ENCODE assay signal across 1 cellular context in genomic region chr12:132432721-132433577, GRCh38.
TF ChIP-seq lines count a peak whose summit lies in the region.

No MANE protein-coding gene starts in this region.

TF ChIP-seq in WTC11, 78 proteins besides CTCF, POLR2A, EP300 and RAD21 (continued from another document):
- TF ChIP-seq ERG (CRISPR knock-in tag; IDR thresholded peaks at IDR 0.05) = no peak
- TF ChIP-seq PREB (CRISPR knock-in tag; IDR thresholded peaks at IDR 0.05; ENCODE audit: borderline replicate concordance) = no peak
- no peak for TF ChIP-seq ZNF317 (CRISPR knock-in tag; IDR thresholded peaks at IDR 0.05; ENCODE audit: borderline replicate concordance, low read depth)
- TF ChIP-seq NFE2L1 (CRISPR knock-in tag; IDR thresholded peaks at IDR 0.05) = no peak
- TF ChIP-seq NR2C2 (CRISPR knock-in tag; IDR thresholded peaks at IDR 0.05) = no peak
- no peak for TF ChIP-seq JAZF1 (CRISPR knock-in tag; IDR thresholded peaks at IDR 0.05)
TF ChIP-seq in WTC11: peak in this region for 0.
